20 cellular contexts compared by ENCODE assay signal in the genomic region with DNA sequence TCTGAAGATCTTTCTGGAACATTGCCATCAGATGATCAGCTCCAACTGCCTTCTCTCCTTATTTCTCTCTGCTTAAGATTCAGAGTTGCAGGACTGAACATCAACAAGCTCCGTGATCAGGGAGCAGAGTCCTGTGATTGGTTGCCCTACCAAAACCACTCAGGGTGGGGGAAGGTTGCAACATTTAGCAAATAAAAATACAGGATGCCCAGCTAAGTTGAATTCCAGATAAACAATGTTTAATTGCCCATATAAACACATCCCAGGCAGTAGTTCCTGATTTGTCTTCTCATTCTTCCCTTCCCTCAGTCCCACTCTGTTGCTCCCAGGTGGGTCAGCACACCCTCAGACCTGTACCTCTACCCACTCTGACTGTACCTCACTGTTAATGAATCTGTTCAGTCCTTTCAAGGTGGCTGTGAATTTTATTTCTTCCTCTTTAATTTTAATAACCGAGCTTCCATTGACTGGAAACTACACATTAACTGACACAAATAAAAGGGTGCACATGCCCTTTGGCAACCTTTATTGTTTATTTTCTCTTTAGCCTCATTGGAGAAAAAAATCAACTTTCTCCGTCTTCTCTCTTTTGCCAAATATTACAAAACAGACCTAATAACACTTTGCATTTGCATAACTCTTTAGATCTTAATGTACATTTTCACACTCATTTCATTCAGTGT.
"Had no signal": no experiment of that assay in that cellular context is flagged by ENCODE, and none has a peak within 500 bp of the region (broad histone marks: within the 10 kb centered on the region; RNA-seq: fewer than 3 reads in every experiment).

No MANE protein-coding gene starts in this region.

- H3K4me1 Mint-ChIP-seq: activated naive CD8-positive, alpha-beta T cell treated with anti-CD3 and anti-CD28 coated beads for 36 hours had no signal

- ATAC-seq: body of pancreas; natural killer cell treated with Interleukin-12 subunit alpha and Interleukin-12 subunit beta and Interleukin-15 and Interleukin-18, amount 100 ng/mL, for 72 hours had no signal

- H3K27ac Mint-ChIP-seq: activated naive CD8-positive, alpha-beta T cell treated with anti-CD3 and anti-CD28 coated beads for 36 hours; endodermal cell; natural killer cell treated with Interleukin-12 subunit alpha and Interleukin-12 subunit beta and Interleukin-15 and Interleukin-18, amount 100 ng/mL, for 72 hours; T-helper 2 cell treated with Interferon-gamma antibody and Interleukin-4, amounts not matched to agents 5 μg/mL and 100 μg/mL, for 36 hours had no signal

- DNase-seq: activated CD4-positive, alpha-beta T cell treated with anti-CD3 and anti-CD28 coated beads, Interleukin-2, amount 50 U/mL, for 48 hours; activated naive CD8-positive, alpha-beta T cell treated with anti-CD3 and anti-CD28 coated beads for 36 hours; activated T-cell treated with anti-CD3 and anti-CD28 coated beads for 4 hours; body of pancreas; caudate nucleus; endodermal cell; heart right ventricle; nucleus accumbens; posterior cingulate gyrus; stimulated activated CD4-positive, alpha-beta T cell treated with anti-CD3 and anti-CD28 coated beads, Interleukin-12 subunit alpha, Interleukin-12 subunit beta, amount 100 ng/mL, for 4 hours; stimulated activated CD4-positive, alpha-beta T cell treated with anti-CD3 and anti-CD28 coated beads, Interleukin-2, amount 100 ng/mL, for 24 hours; stimulated activated naive CD4-positive, alpha-beta T cell treated with Interleukin-2 at 50 U/mL for 16 hours; substantia nigra; transverse colon had no signal

- FAIRE-seq: TTC549 had no signal

- H3K4me3 Mint-ChIP-seq: activated naive CD8-positive, alpha-beta T cell treated with anti-CD3 and anti-CD28 coated beads for 36 hours; endodermal cell; natural killer cell treated with Interleukin-12 subunit alpha and Interleukin-12 subunit beta and Interleukin-15 and Interleukin-18, amount 100 ng/mL, for 72 hours; T-helper 2 cell treated with Interferon-gamma antibody and Interleukin-4, amounts not matched to agents 5 μg/mL and 100 μg/mL, for 36 hours had no signal

- H3K4me3 ChIP-seq: body of pancreas, heart right ventricle, lung, SK-N-MC, transverse colon had no signal

- H3K27me3 ChIP-seq: body of pancreas, heart right ventricle, transverse colon had no signal

- H3K36me3 Mint-ChIP-seq: activated naive CD8-positive, alpha-beta T cell treated with anti-CD3 and anti-CD28 coated beads for 36 hours; natural killer cell treated with Interleukin-12 subunit alpha and Interleukin-12 subunit beta and Interleukin-15 and Interleukin-18, amount 100 ng/mL, for 72 hours had no signal

- H3K27ac ChIP-seq: epithelial cell of prostate, SK-N-MC had no signal

- H3K36me3 ChIP-seq: heart right ventricle, transverse colon had no signal

- H3K9me3 Mint-ChIP-seq: activated naive CD8-positive, alpha-beta T cell treated with anti-CD3 and anti-CD28 coated beads for 36 hours; endodermal cell; natural killer cell treated with Interleukin-12 subunit alpha and Interleukin-12 subunit beta and Interleukin-15 and Interleukin-18, amount 100 ng/mL, for 72 hours; T-helper 2 cell treated with Interferon-gamma antibody and Interleukin-4, amounts not matched to agents 5 μg/mL and 100 μg/mL, for 36 hours had no signal

- H3K9me3 ChIP-seq: body of pancreas, heart right ventricle, transverse colon had no signal
